Comparison of ENCODE assay signal across 8 cellular contexts in the genomic region with DNA sequence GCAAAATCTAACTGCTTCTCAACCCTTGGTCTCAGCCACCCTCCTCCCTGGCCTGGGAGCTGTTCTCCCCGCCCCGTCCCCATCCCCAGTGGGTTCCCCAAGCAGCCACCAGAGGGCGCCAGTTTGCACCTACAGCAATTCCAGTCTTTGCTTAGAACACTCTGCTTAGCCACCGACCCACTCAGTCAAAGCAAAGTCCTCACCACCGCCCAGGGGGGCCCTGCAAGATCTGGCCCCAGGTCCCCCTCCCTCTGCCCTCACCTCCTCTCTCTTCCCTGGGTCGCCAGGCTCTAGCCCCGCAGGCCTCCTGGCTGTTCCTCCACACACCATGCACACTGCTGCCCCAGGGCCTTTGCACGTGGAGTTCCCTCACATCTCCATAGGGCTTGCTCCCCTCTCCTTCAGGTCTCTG. TPM values are rescaled to one million over a fixed set of nuclear protein-coding genes. Genes with fewer than 3 reads are reported as not detected.
DNase-seq lines count a peak whose midpoint lies in the region; ATAC-seq, FAIRE-seq and TF ChIP-seq lines count a peak whose summit lies in the region.

No MANE protein-coding gene starts in this region.

- H3K27me3 ChIP-seq in Loucy (ENCODE audit: insufficient read depth, low read length, poor library complexity, severe bottlenecking) (no peaks in the 10 kb centered on the region), astrocyte (ENCODE audit: insufficient read depth, low read length) (no peaks in the 10 kb centered on the region)

- no peaks in the 10 kb centered on the region for H3K9me2 ChIP-seq in Loucy (replicated peaks; ENCODE audit: low read depth, low read length)

- H3K4me2 ChIP-seq in Loucy (ENCODE audit: low read depth, low read length, poor library complexity, severe bottlenecking) (no peak overlapping the region), astrocyte (ENCODE audit: low read length) (no peak overlapping the region)

- H3K27me3 Mint-ChIP-seq in astrocyte (ENCODE audit: low read depth, unreplicated experiment): peaks cover 2% of the 10 kb centered on the region

- H3K36me3 Mint-ChIP-seq in astrocyte (ENCODE audit: low read depth, unreplicated experiment): peaks cover 4% of the 10 kb centered on the region

- H2AFZ ChIP-seq in Loucy (ENCODE audit: low read length) (no peak overlapping the region), astrocyte (ENCODE audit: low read depth, low read length) (no peak overlapping the region)

- H3K9me3 ChIP-seq in Loucy (ENCODE audit: insufficient read depth, low read depth, low read length) (no peaks in the 10 kb centered on the region), astrocyte (ENCODE audit: insufficient read depth, low read depth, low read length) (no peaks in the 10 kb centered on the region)

- peak; percentile 97 for TF ChIP-seq CTCF in Loucy (conservative IDR thresholded peaks at IDR 0.05; ENCODE audit: low read length)
- TF ChIP-seq CTCF in astrocyte (IDR thresholded peaks at IDR 0.05; ENCODE audit: insufficient read depth, low read depth, low read length): peak; percentile 68

- ATAC-seq in HG02623 (IDR thresholded peaks at IDR 0.05; ENCODE audit: unreplicated experiment) (no peak), HG02571 (IDR thresholded peaks at IDR 0.05; ENCODE audit: unreplicated experiment) (no peak)

- no peaks in the 10 kb centered on the region for H3K36me3 ChIP-seq in Loucy (ENCODE audit: insufficient read depth, low read length)
- no peaks in the 10 kb centered on the region for H3K36me3 ChIP-seq in astrocyte (ENCODE audit: insufficient read depth, low read length)

- H3K79me2 ChIP-seq in Loucy (ENCODE audit: insufficient read depth, low read length): no peaks in the 10 kb centered on the region
- no peaks in the 10 kb centered on the region for H3K79me2 ChIP-seq in astrocyte (ENCODE audit: insufficient read depth, low read length)

- no peaks in the 10 kb centered on the region for H3K4me1 ChIP-seq in Loucy (ENCODE audit: insufficient read depth, low read length, poor library complexity, severe bottlenecking)
- H3K4me1 ChIP-seq in astrocyte (ENCODE audit: insufficient read depth, low read length): peaks cover 4% of the 10 kb centered on the region

- H3K4me3 ChIP-seq in Loucy (ENCODE audit: low read length, poor library complexity, severe bottlenecking) (no peak overlapping the region), astrocyte (ENCODE audit: insufficient read depth, low read depth, low read length) (no peak overlapping the region)

- H3K27ac ChIP-seq in astrocyte (ENCODE audit: low read depth, low read length): no peak overlapping the region

- H3K9me3 Mint-ChIP-seq in astrocyte (ENCODE audit: unreplicated experiment): peaks cover 2% of the 10 kb centered on the region

- no peak overlapping the region for H3K4me3 Mint-ChIP-seq in astrocyte (ENCODE audit: unreplicated experiment)

- H4K20me1 ChIP-seq in Loucy (ENCODE audit: insufficient read depth, low read length, poor library complexity, severe bottlenecking) (no peaks in the 10 kb centered on the region), astrocyte (ENCODE audit: insufficient read depth, low read length) (no peaks in the 10 kb centered on the region)

- no peaks in the 10 kb centered on the region for H3F3A ChIP-seq in Loucy (ENCODE audit: low read depth)

- no peak overlapping the region for H3K9ac ChIP-seq in Loucy (ENCODE audit: low read depth, low read length, poor library complexity, severe bottlenecking)
- H3K9ac ChIP-seq in astrocyte (ENCODE audit: low read length): no peak overlapping the region

- peaks cover 11% of the 10 kb centered on the region for H3K4me1 Mint-ChIP-seq in astrocyte (ENCODE audit: low read depth, unreplicated experiment)

- DNase-seq in ELF-1 (ENCODE audit: low read depth, low spot score) (peak; percentile 85), T-helper 22 cell (ENCODE audit: low read depth) (peak; percentile 29), astrocyte (ENCODE audit: low read depth) (peak; percentile 5), iPS-NIHi11 (ENCODE audit: low spot score) (peak; percentile 90)
- peak; percentile 71 to 79 (median 75) for DNase-seq in stimulated activated CD4-positive, alpha-beta T cell treated with anti-CD3 and anti-CD28 coated beads, Interleukin-1b, Interleukin-23, amount 100 ng/mL, for 24 hours (ENCODE audit: low read depth in 4 of 4, low spot score in 1 of 4)

- no peak overlapping the region for H3K27ac Mint-ChIP-seq in astrocyte (ENCODE audit: unreplicated experiment)

- no peak for FAIRE-seq in astrocyte (lab: Jason Lieb, UNC)

RNA-seq across cellular contexts. Expression of a gene that starts 12.4 kb away (rescaled TPM):
- total RNA-seq in astrocyte: 8.7 and 10.5 TPM in 2 replicates

RNA-seq across cellular contexts. Expression of a gene that starts 12.8 kb away (rescaled TPM):
- not detected in 2 replicates for total RNA-seq in astrocyte

RNA-seq across cellular contexts. Expression of a gene that starts 26.0 kb away (rescaled TPM):
- total RNA-seq in astrocyte: 199 and 217 TPM in 2 replicates

RNA-seq across cellular contexts. Expression of a gene that starts 40.0 kb away (rescaled TPM):
- 370 and 396 TPM in 2 replicates for total RNA-seq in astrocyte

RNA-seq across cellular contexts. Expression of a gene that starts 42.1 kb away (rescaled TPM):
- total RNA-seq in astrocyte: 6.2 and 9.3 TPM in 2 replicates

Comparison
In these comparisons a context has a peak if more than half of its experiments do, and no peak if none do; other contexts are left out.
1. DNase-seq: peak in every context shown above with its lines; median percentile 90 in iPS-NIHi11; 85 in ELF-1; 75 in stimulated activated CD4-positive, alpha-beta T cell treated with anti-CD3 and anti-CD28 coated beads, Interleukin-1b, Interleukin-23, amount 100 ng/mL, for 24 hours; 29 in T-helper 22 cell; 5 in astrocyte.